In the genomic region with DNA sequence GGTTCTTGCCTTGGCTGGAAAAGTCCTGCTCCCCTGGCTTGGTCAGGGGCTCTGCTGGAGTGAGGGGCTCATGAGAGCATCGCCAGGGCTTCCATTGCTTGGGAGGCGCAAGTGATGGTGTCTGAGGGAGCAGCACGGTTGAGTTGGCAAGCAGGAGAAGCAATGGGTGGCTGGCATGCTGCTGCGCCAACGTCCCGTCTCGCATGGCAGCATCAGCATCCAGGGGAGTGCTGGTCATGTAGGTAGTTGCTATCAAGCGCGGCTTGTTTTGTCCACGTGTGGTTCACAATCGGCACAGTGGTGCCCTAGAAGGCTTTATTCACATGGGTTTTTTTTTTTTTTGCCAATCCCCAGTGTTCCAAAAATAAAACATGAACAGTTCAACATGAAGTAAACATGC, we compare ENCODE assay signal across 19 cellular contexts.
"Had no signal": no experiment of that assay in that cellular context is flagged by ENCODE, and none has a peak within 500 bp of the region (broad histone marks: within the 10 kb centered on the region; RNA-seq: fewer than 3 reads in every experiment).

No MANE protein-coding gene starts in this region.

- H3K9me3 ChIP-seq: spleen, thoracic aorta, upper lobe of right lung had no signal

- H3K9me3 Mint-ChIP-seq: activated CD4-positive, alpha-beta memory T cell treated with anti-CD3 and anti-CD28 coated beads, Interleukin-2, amount 10 ng/mL, durations not matched to agents 7 days and 5 days; activated CD4-positive, alpha-beta T cell treated with anti-CD3 and anti-CD28 coated beads, Interleukin-2, amount 10 ng/mL, durations not matched to agents 24 days and 14 days; brain; immature natural killer cell; nephron had no signal

- H2AFZ ChIP-seq: hepatocyte had no signal

- H3K27ac ChIP-seq: foreskin keratinocyte, hepatocyte, thoracic aorta, upper lobe of right lung had no signal

- H3K27me3 ChIP-seq: foreskin keratinocyte, hepatocyte, spleen, upper lobe of right lung had no signal

- H3K27me3 Mint-ChIP-seq: activated CD4-positive, alpha-beta memory T cell treated with anti-CD3 and anti-CD28 coated beads, Interleukin-2, amount 10 ng/mL, durations not matched to agents 7 days and 5 days; activated CD4-positive, alpha-beta T cell treated with anti-CD3 and anti-CD28 coated beads, Interleukin-2, amount 10 ng/mL, durations not matched to agents 24 days and 14 days; brain had no signal

- H3K4me3 Mint-ChIP-seq: activated CD4-positive, alpha-beta memory T cell treated with anti-CD3 and anti-CD28 coated beads, Interleukin-2, amount 10 ng/mL, durations not matched to agents 7 days and 5 days; activated CD4-positive, alpha-beta T cell treated with anti-CD3 and anti-CD28 coated beads, Interleukin-2, amount 10 ng/mL, durations not matched to agents 24 days and 14 days; brain had no signal

- H3K36me3 Mint-ChIP-seq: brain had no signal

- H3K4me3 ChIP-seq: hepatocyte, spleen, thoracic aorta, upper lobe of right lung had no signal

- H3K4me2 ChIP-seq: hepatocyte had no signal

- H3K27ac Mint-ChIP-seq: activated CD4-positive, alpha-beta memory T cell treated with anti-CD3 and anti-CD28 coated beads, Interleukin-2, amount 10 ng/mL, durations not matched to agents 7 days and 5 days; activated CD4-positive, alpha-beta T cell treated with anti-CD3 and anti-CD28 coated beads, Interleukin-2, amount 10 ng/mL, durations not matched to agents 24 days and 14 days; brain had no signal

- H3K36me3 ChIP-seq: thoracic aorta, upper lobe of right lung had no signal

- H3K4me1 ChIP-seq: foreskin keratinocyte had no signal

- DNase-seq: activated CD4-positive, alpha-beta memory T cell treated with anti-CD3 and anti-CD28 coated beads, Interleukin-2, amount 10 ng/mL, durations not matched to agents 7 days and 5 days; activated CD4-positive, alpha-beta T cell treated with anti-CD3 and anti-CD28 coated beads, Interleukin-2, amount 10 ng/mL, durations not matched to agents 24 days and 14 days; activated effector memory CD4-positive, alpha-beta T cell treated with anti-CD3 and anti-CD28 coated beads, Interleukin-2, amount 50 U/mL, for 16 hours; activated naive CD4-positive, alpha-beta T cell treated with anti-CD3 and anti-CD28 coated beads, Interleukin-2, amount 50 U/mL, for 16 hours; activated T-cell treated with anti-CD3 and anti-CD28 coated beads for 4 hours; anterior cingulate cortex; caudate nucleus; effector memory CD4-positive, alpha-beta T cell; foreskin keratinocyte; immature natural killer cell; nucleus accumbens; spleen; stimulated activated CD4-positive, alpha-beta T cell treated with anti-CD3 and anti-CD28 coated beads, Interleukin-4, amount 100 ng/mL, for 1 hour; stimulated activated naive CD4-positive, alpha-beta T cell treated with Interleukin-2 at 50 U/mL for 16 hours had no signal
